Comparison of ENCODE assay signal across 35 cellular contexts in genomic region chr10:99318475-99318874, GRCh38. TPM values are rescaled to one million over a fixed set of nuclear protein-coding genes. Genes with fewer than 3 reads are reported as not detected.
"Had no signal": no experiment of that assay in that cellular context is flagged by ENCODE, and none has a peak within 500 bp of the region (broad histone marks: within the 10 kb centered on the region; RNA-seq: fewer than 3 reads in every experiment).

No MANE protein-coding gene starts in this region.

- H3K4me3 ChIP-seq: MG63 had no signal

- H3K27me3 ChIP-seq: MG63 had no signal

- DNase-seq: Karpas-422, Kasumi-1, MG63, MM.1S, MV-4-11, NCI-H1048, NCI-H1092, NCI-H1092 treated with DMSO at 0.1 percent for 48 hours, NCI-H1105, NCI-H1105 treated with DMSO at 0.1 percent for 48 hours, NCI-H1417, NCI-H1417 treated with DMSO at 0.1 percent for 48 hours, NCI-H1436, NCI-H1436 treated with DMSO at 0.1 percent for 48 hours, NCI-H146, NCI-H1694, NCI-H1694 treated with DMSO at 0.1 percent for 48 hours, NCI-H187, NCI-H187 treated with DMSO at 0.1 percent for 48 hours, NCI-H1930, NCI-H2029, NCI-H2029 treated with DMSO at 0.1 percent for 48 hours, NCI-H2081, NCI-H2081 treated with DMSO at 0.1 percent for 48 hours, NCI-H2107, NCI-H2171, NCI-H2171 treated with DMSO at 0.1 percent for 48 hours, NCI-H2227 treated with DMSO at 0.1 percent for 48 hours, NCI-H226, NCI-H345, NCI-H446, NCI-H446 treated with DMSO at 0.1 percent for 48 hours, NCI-H510A had no signal

- H3K27ac ChIP-seq: KMS-11 had no signal

- H3K9ac ChIP-seq: KMS-11 had no signal

- H3K36me3 ChIP-seq: MG63 had no signal

- H3K4me2 ChIP-seq: KMS-11 had no signal

- H3K9me3 ChIP-seq: MG63 had no signal

RNA-seq across cellular contexts. Expression of gene CNNM1, which starts 10.7 kb away (rescaled TPM):
- total RNA-seq: MCF 10A had no signal
